ENCODE assay signal across 8 cellular contexts in the genomic region with DNA sequence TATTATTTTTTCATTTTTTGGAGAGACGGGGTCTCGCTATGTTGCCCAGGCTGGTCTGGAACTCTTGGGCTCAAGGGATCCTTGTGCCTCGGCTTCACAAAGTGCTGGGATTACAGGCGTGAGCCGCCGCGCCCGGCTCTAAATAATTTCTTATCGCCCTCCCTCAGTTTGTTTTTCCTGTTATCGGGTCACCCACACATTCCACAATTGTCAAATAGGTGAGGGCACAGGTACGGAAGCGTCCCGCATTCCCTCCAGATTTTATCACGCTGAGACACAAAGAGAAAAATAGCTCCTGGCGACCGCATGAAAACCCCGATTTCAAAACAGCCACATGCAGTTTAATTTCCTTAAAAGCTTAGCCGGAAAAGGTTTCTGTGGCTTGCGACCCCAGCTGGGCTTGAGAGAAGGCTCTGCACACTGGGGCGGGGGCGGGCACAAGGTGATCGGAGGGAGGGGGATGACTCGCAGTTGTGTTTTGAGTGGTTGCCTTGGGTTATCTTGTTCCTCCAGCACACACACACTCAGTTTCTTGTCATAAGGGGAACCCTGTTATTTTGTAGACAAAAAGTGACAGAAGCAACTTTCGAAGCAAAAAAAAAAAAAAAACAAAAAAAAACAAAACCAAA. TPM values are rescaled to one million over a fixed set of nuclear protein-coding genes. Genes with fewer than 3 reads are reported as not detected.
DNase-seq lines count a peak whose midpoint lies in the region; ATAC-seq and TF ChIP-seq lines count a peak whose summit lies in the region.

No MANE protein-coding gene starts in this region.

- H3K4me3 ChIP-seq in GM12864 (ENCODE audit: low read depth, low read length) (peak overlapping the region; percentile 84), esophagus squamous epithelium (peak overlapping the region; percentile 43 to 74 (median 52)), osteoblast (ENCODE audit: insufficient read depth, low read length) (peak overlapping the region; percentile 67), thyroid gland (replicated peaks in 1 of 3) (peak overlapping the region in 2 of 3 donors; percentile 48 to 62)

- H3K27me3 ChIP-seq in esophagus squamous epithelium (peaks cover 0 to 40% (median 5%) of the 10 kb centered on the region in 4 donors), osteoblast (ENCODE audit: insufficient read depth, low read length) (peaks cover 28% of the 10 kb centered on the region), thyroid gland (no peaks in the 10 kb centered on the region)

- peak; percentile 33 for ATAC-seq in HG02588 (IDR thresholded peaks at IDR 0.05; ENCODE audit: unreplicated experiment)

- DNase-seq in GM12864 (ENCODE audit: low read depth): peak; percentile 93
- DNase-seq in NCI-H748 treated with DMSO at 0.1 percent for 48 hours (lab: John Stamatoyannopoulos, UW): peak; percentile 68
- DNase-seq in activated CD8-positive, alpha-beta memory T cell treated with anti-CD3 and anti-CD28 coated beads, Interleukin-2, amount 50 U/mL, for 24 hours (ENCODE audit: extremely low read depth): peak; percentile 68
- DNase-seq in esophagus squamous epithelium (lab: John Stamatoyannopoulos, UW): no peak
- peak; percentile 21 for DNase-seq in osteoblast (ENCODE audit: insufficient read length, low spot score, missing footprints)
- peak; percentile 58 to 61 for DNase-seq in thyroid gland
- no peak for DNase-seq in NCI-H2227 treated with DMSO at 0.1 percent for 48 hours (lab: John Stamatoyannopoulos, UW)

- intact Hi-C loops in esophagus squamous epithelium (cut with DNase I): loop anchor here (10.0 kb wide), 1 partner anchor 142 kb away; no protein-coding TSS in a partner anchor
- intact Hi-C loops in thyroid gland (cut with DNase I): loop anchor here (10.0 kb wide), 1 partner anchor 132 kb away; no protein-coding TSS in a partner anchor

- peaks cover 0 to 34% (median 13%) of the 10 kb centered on the region in 3 donors for H3K4me1 ChIP-seq in esophagus squamous epithelium
- no peaks in the 10 kb centered on the region for H3K4me1 ChIP-seq in osteoblast (ENCODE audit: insufficient read depth, low read length)
- peaks cover 13 to 33% of the 10 kb centered on the region in 2 donors for H3K4me1 ChIP-seq in thyroid gland

- H2AFZ ChIP-seq in osteoblast (ENCODE audit: low read length): peak overlapping the region; percentile 76

- H3K36me3 ChIP-seq in esophagus squamous epithelium (no peaks in the 10 kb centered on the region), osteoblast (ENCODE audit: insufficient read depth, low read length) (no peaks in the 10 kb centered on the region), thyroid gland (no peaks in the 10 kb centered on the region)

- H3K79me2 ChIP-seq in osteoblast (ENCODE audit: insufficient read depth, low read length): no peaks in the 10 kb centered on the region

- H3K9me3 ChIP-seq in esophagus squamous epithelium (no peaks in the 10 kb centered on the region), osteoblast (ENCODE audit: low read depth, low read length) (no peaks in the 10 kb centered on the region), thyroid gland (no peaks in the 10 kb centered on the region)

- TF ChIP-seq POLR2A in esophagus squamous epithelium (IDR thresholded peaks at IDR 0.05) (no peak), thyroid gland (IDR thresholded peaks at IDR 0.05) (no peak)

- H4K20me1 ChIP-seq in osteoblast (ENCODE audit: insufficient read depth, low read length): no peaks in the 10 kb centered on the region

- TF ChIP-seq CTCF in GM12864 (IDR thresholded peaks at IDR 0.05; ENCODE audit: low read depth, low read length, missing control alignments): no peak
- TF ChIP-seq CTCF in esophagus squamous epithelium (IDR thresholded peaks at IDR 0.05): no peak
- TF ChIP-seq CTCF in osteoblast (IDR thresholded peaks at IDR 0.05; ENCODE audit: extremely low read depth, low read depth, low read length): no peak
- no peak for TF ChIP-seq CTCF in thyroid gland (IDR thresholded peaks at IDR 0.05)

- peak overlapping the region; percentile 82 for H3K4me2 ChIP-seq in osteoblast (ENCODE audit: insufficient read depth, low read length)

- 0 to 3% methylated on average over 12 to 23 of the region's 24 CpGs for WGBS in esophagus squamous epithelium, 2 donors
- WGBS in thyroid gland, 2 donors: 3 to 5% methylated on average over 24 of the region's 24 CpGs

- peak overlapping the region in 3 of 4 donors; percentile 24 to 70 (median 57) for H3K27ac ChIP-seq in esophagus squamous epithelium
- H3K27ac ChIP-seq in osteoblast (ENCODE audit: low read depth, low read length): no peak overlapping the region
- peak overlapping the region; percentile 78 to 86 (median 85) for H3K27ac ChIP-seq in thyroid gland

RNA-seq across cellular contexts. Expression of a gene that starts 0.7 kb away (rescaled TPM):
- 10 to 100 TPM in 1 of 4 donors, 1 to 10 TPM in 3; 3.0 to 16.6 (median 5.9) TPM for total RNA-seq in esophagus squamous epithelium
- 0.29 and 0.36 TPM in 2 replicates for total RNA-seq in osteoblast
- total RNA-seq in thyroid gland: 10 to 100 TPM; 55.1 to 85.5 (median 64.0) TPM

Comparison
In these comparisons a context has a peak if more than half of its experiments do, and no peak if none do; other contexts are left out.
1. DNase-seq: peak in GM12864 (single experiment), NCI-H748 treated with DMSO at 0.1 percent for 48 hours (single experiment), activated CD8-positive, alpha-beta memory T cell treated with anti-CD3 and anti-CD28 coated beads, Interleukin-2, amount 50 U/mL, for 24 hours (single experiment), osteoblast (single experiment) and thyroid gland (2 of 2); none in esophagus squamous epithelium (single experiment) and NCI-H2227 treated with DMSO at 0.1 percent for 48 hours (single experiment).
2. Peak in every context shown above with its lines, with median percentiles within 50 percentile points of each other: H3K4me3 ChIP-seq.